Comparison of ENCODE assay signal across 34 cellular contexts in genomic region chr10:1683649-1684048, GRCh38. TPM values are rescaled to one million over a fixed set of nuclear protein-coding genes. Genes with fewer than 3 reads are reported as not detected.
"Had no signal": no experiment of that assay in that cellular context is flagged by ENCODE, and none has a peak within 500 bp of the region (broad histone marks: within the 10 kb centered on the region; RNA-seq: fewer than 3 reads in every experiment).

No MANE protein-coding gene starts in this region.

- H3K4me3 Mint-ChIP-seq: activated CD4-positive, alpha-beta memory T cell treated with anti-CD3 and anti-CD28 coated beads, Interleukin-2, amount 10 ng/mL, durations not matched to agents 7 days and 5 days; activated CD4-positive, alpha-beta T cell treated with anti-CD3 and anti-CD28 coated beads for 36 hours; activated CD4-positive, alpha-beta T cell treated with anti-CD3 and anti-CD28 coated beads, Interleukin-2, amount 10 ng/mL, durations not matched to agents 7 days and 5 days; activated CD8-positive, alpha-beta memory T cell treated with anti-CD3 and anti-CD28 coated beads, Interleukin-2, amount 10 ng/mL, durations not matched to agents 7 days and 5 days; activated CD8-positive, alpha-beta T cell treated with anti-CD3 and anti-CD28 coated beads, Interleukin-2, amount 10 ng/mL, durations not matched to agents 7 days and 5 days; activated naive CD4-positive, alpha-beta T cell treated with anti-CD3 and anti-CD28 coated beads, Interleukin-2, amount 10 ng/mL, durations not matched to agents 7 days and 5 days; activated naive CD4-positive, alpha-beta T cell treated with anti-CD3 and anti-CD28 coated beads, Interleukin-2, amount 50 U/mL, for 24 hours; activated naive CD8-positive, alpha-beta T cell; activated naive CD8-positive, alpha-beta T cell treated with anti-CD3 and anti-CD28 coated beads, Interleukin-2, amount 10 ng/mL, durations not matched to agents 7 days and 5 days; activated naive CD8-positive, alpha-beta T cell treated with anti-CD3 and anti-CD28 coated beads, Interleukin-2, amount 50 U/mL, for 24 hours; activated T-cell treated with anti-CD3 and anti-CD28 coated beads, Interleukin-2, amount 50 U/mL, for 24 hours; brain; T-helper 1 cell treated with Interleukin-12 subunit alpha and Interleukin-12 subunit beta and Interleukin-4 antibody, amounts not matched to agents 30 μg/mL and 1 μg/mL, for 36 hours; T-helper 2 cell treated with Interferon-gamma antibody and Interleukin-4, amounts not matched to agents 5 μg/mL and 100 μg/mL, for 36 hours had no signal

- H3K4me1 Mint-ChIP-seq: activated CD4-positive, alpha-beta memory T cell treated with anti-CD3 and anti-CD28 coated beads, Interleukin-2, amount 10 ng/mL, durations not matched to agents 7 days and 5 days; activated CD4-positive, alpha-beta T cell treated with anti-CD3 and anti-CD28 coated beads for 36 hours; activated CD4-positive, alpha-beta T cell treated with anti-CD3 and anti-CD28 coated beads, Interleukin-2, amount 10 ng/mL, durations not matched to agents 7 days and 5 days; activated CD8-positive, alpha-beta memory T cell treated with anti-CD3 and anti-CD28 coated beads, Interleukin-2, amount 10 ng/mL, durations not matched to agents 7 days and 5 days; activated naive CD4-positive, alpha-beta T cell treated with anti-CD3 and anti-CD28 coated beads, Interleukin-2, amount 10 ng/mL, durations not matched to agents 7 days and 5 days; activated naive CD4-positive, alpha-beta T cell treated with anti-CD3 and anti-CD28 coated beads, Interleukin-2, amount 50 U/mL, for 24 hours; activated naive CD8-positive, alpha-beta T cell treated with anti-CD3 and anti-CD28 coated beads, Interleukin-2, amount 10 ng/mL, durations not matched to agents 7 days and 5 days; activated naive CD8-positive, alpha-beta T cell treated with anti-CD3 and anti-CD28 coated beads, Interleukin-2, amount 50 U/mL, for 24 hours had no signal

- ATAC-seq: activated CD4-positive, alpha-beta T cell treated with anti-CD3 and anti-CD28 coated beads for 36 hours; activated CD4-positive, CD25-positive, alpha-beta regulatory T cell treated with anti-CD3 and anti-CD28 coated beads, Interleukin-2, amount 50 U/mL, for 24 hours; activated CD8-positive, alpha-beta memory T cell treated with anti-CD3 and anti-CD28 coated beads, Interleukin-2, amount 10 ng/mL, durations not matched to agents 7 days and 5 days; activated CD8-positive, alpha-beta T cell treated with anti-CD3 and anti-CD28 coated beads, Interleukin-2, amount 10 ng/mL, durations not matched to agents 7 days and 5 days; activated naive CD8-positive, alpha-beta T cell treated with anti-CD3 and anti-CD28 coated beads, Interleukin-2, amount 50 U/mL, for 24 hours had no signal

- H3K27me3 Mint-ChIP-seq: activated CD4-positive, alpha-beta memory T cell treated with anti-CD3 and anti-CD28 coated beads, Interleukin-2, amount 10 ng/mL, durations not matched to agents 7 days and 5 days; activated CD4-positive, alpha-beta T cell treated with anti-CD3 and anti-CD28 coated beads, Interleukin-2, amount 10 ng/mL, durations not matched to agents 7 days and 5 days; activated CD8-positive, alpha-beta memory T cell treated with anti-CD3 and anti-CD28 coated beads, Interleukin-2, amount 10 ng/mL, durations not matched to agents 7 days and 5 days; activated naive CD8-positive, alpha-beta T cell treated with anti-CD3 and anti-CD28 coated beads, Interleukin-2, amount 10 ng/mL, durations not matched to agents 7 days and 5 days had no signal

- H3K27ac ChIP-seq: VCaP had no signal

- H3K27ac Mint-ChIP-seq: activated CD4-positive, alpha-beta memory T cell treated with anti-CD3 and anti-CD28 coated beads, Interleukin-2, amount 10 ng/mL, durations not matched to agents 7 days and 5 days; activated CD4-positive, alpha-beta T cell treated with anti-CD3 and anti-CD28 coated beads for 36 hours; activated CD4-positive, alpha-beta T cell treated with anti-CD3 and anti-CD28 coated beads, Interleukin-2, amount 10 ng/mL, durations not matched to agents 7 days and 5 days; activated CD8-positive, alpha-beta memory T cell treated with anti-CD3 and anti-CD28 coated beads, Interleukin-2, amount 10 ng/mL, durations not matched to agents 7 days and 5 days; activated CD8-positive, alpha-beta T cell treated with anti-CD3 and anti-CD28 coated beads, Interleukin-2, amount 10 ng/mL, durations not matched to agents 7 days and 5 days; activated naive CD4-positive, alpha-beta T cell treated with anti-CD3 and anti-CD28 coated beads, Interleukin-2, amount 10 ng/mL, durations not matched to agents 7 days and 5 days; activated naive CD4-positive, alpha-beta T cell treated with anti-CD3 and anti-CD28 coated beads, Interleukin-2, amount 50 U/mL, for 24 hours; activated naive CD8-positive, alpha-beta T cell; activated naive CD8-positive, alpha-beta T cell treated with anti-CD3 and anti-CD28 coated beads, Interleukin-2, amount 10 ng/mL, durations not matched to agents 7 days and 5 days; activated naive CD8-positive, alpha-beta T cell treated with anti-CD3 and anti-CD28 coated beads, Interleukin-2, amount 50 U/mL, for 24 hours; activated T-cell treated with anti-CD3 and anti-CD28 coated beads, Interleukin-2, amount 50 U/mL, for 24 hours; activated T-helper 2 cell treated with anti-CD3 and anti-CD28 coated beads, Interferon-gamma antibody, Interleukin-2, Interleukin-4, amounts not matched to agents 10 μg/mL and 5 μg/mL and 100 μg/mL, durations not matched to agents 14 hours and 24 hours and 36 hours; brain; T-helper 1 cell treated with Interleukin-12 subunit alpha and Interleukin-12 subunit beta and Interleukin-4 antibody, amounts not matched to agents 30 μg/mL and 1 μg/mL, for 36 hours; T-helper 2 cell treated with Interferon-gamma antibody and Interleukin-4, amounts not matched to agents 5 μg/mL and 100 μg/mL, for 36 hours had no signal

- DNase-seq: activated CD4-positive, alpha-beta memory T cell treated with anti-CD3 and anti-CD28 coated beads, Interleukin-2, amount 10 ng/mL, durations not matched to agents 7 days and 5 days; activated CD4-positive, alpha-beta T cell treated with anti-CD3 and anti-CD28 coated beads for 1 hour; activated CD4-positive, alpha-beta T cell treated with anti-CD3 and anti-CD28 coated beads for 36 hours; activated CD4-positive, alpha-beta T cell treated with anti-CD3 and anti-CD28 coated beads for 48 hours; activated CD4-positive, alpha-beta T cell treated with anti-CD3 and anti-CD28 coated beads, Interleukin-2, amount 10 ng/mL, durations not matched to agents 7 days and 5 days; activated CD4-positive, alpha-beta T cell treated with anti-CD3 and anti-CD28 coated beads, Interleukin-2, amount 50 U/mL, for 48 hours; activated CD4-positive, CD25-positive, alpha-beta regulatory T cell; activated CD8-positive, alpha-beta memory T cell treated with anti-CD3 and anti-CD28 coated beads for 24 hours; activated CD8-positive, alpha-beta memory T cell treated with anti-CD3 and anti-CD28 coated beads, Interleukin-2, amount 10 ng/mL, durations not matched to agents 7 days and 5 days; activated CD8-positive, alpha-beta memory T cell treated with anti-CD3 and anti-CD28 coated beads, Interleukin-2, amount 50 U/mL, for 48 hours; activated CD8-positive, alpha-beta T cell treated with anti-CD3 and anti-CD28 coated beads, Interleukin-2, amount 10 ng/mL, durations not matched to agents 7 days and 5 days; activated effector memory CD4-positive, alpha-beta T cell treated with Interleukin-2 at 50 U/mL for 16 hours; activated gamma-delta T cell; activated naive CD4-positive, alpha-beta T cell treated with anti-CD3 and anti-CD28 coated beads, Interleukin-2, amount 10 ng/mL, durations not matched to agents 7 days and 5 days; activated naive CD4-positive, alpha-beta T cell treated with Interleukin-2 at 50 U/mL for 16 hours; activated naive CD8-positive, alpha-beta T cell treated with anti-CD3 and anti-CD28 coated beads, Interleukin-2, amount 10 ng/mL, durations not matched to agents 7 days and 5 days; activated naive CD8-positive, alpha-beta T cell treated with anti-CD3 and anti-CD28 coated beads, Interleukin-2, amount 50 U/mL, for 24 hours; activated T-cell treated with anti-CD3 and anti-CD28 coated beads, Interleukin-2, amount 50 U/mL, for 24 hours; activated T-cell treated with anti-CD3 and anti-CD28 coated beads, Interleukin-2, amount 50 U/mL, for 48 hours; amniotic stem cell; aorta; central memory CD4-positive, alpha-beta T cell; T-helper 1 cell; T-helper 2 cell; T-helper 9 cell had no signal

- H3K36me3 Mint-ChIP-seq: activated CD8-positive, alpha-beta memory T cell treated with anti-CD3 and anti-CD28 coated beads, Interleukin-2, amount 10 ng/mL, durations not matched to agents 7 days and 5 days; activated naive CD4-positive, alpha-beta T cell treated with anti-CD3 and anti-CD28 coated beads, Interleukin-2, amount 10 ng/mL, durations not matched to agents 7 days and 5 days; activated naive CD4-positive, alpha-beta T cell treated with anti-CD3 and anti-CD28 coated beads, Interleukin-2, amount 50 U/mL, for 24 hours; activated naive CD8-positive, alpha-beta T cell; activated naive CD8-positive, alpha-beta T cell treated with anti-CD3 and anti-CD28 coated beads, Interleukin-2, amount 10 ng/mL, durations not matched to agents 7 days and 5 days had no signal

- H3K9me3 Mint-ChIP-seq: activated CD4-positive, alpha-beta memory T cell treated with anti-CD3 and anti-CD28 coated beads, Interleukin-2, amount 10 ng/mL, durations not matched to agents 7 days and 5 days; activated CD4-positive, alpha-beta T cell treated with anti-CD3 and anti-CD28 coated beads, Interleukin-2, amount 10 ng/mL, durations not matched to agents 7 days and 5 days; activated naive CD4-positive, alpha-beta T cell treated with anti-CD3 and anti-CD28 coated beads, Interleukin-2, amount 10 ng/mL, durations not matched to agents 7 days and 5 days; activated naive CD4-positive, alpha-beta T cell treated with anti-CD3 and anti-CD28 coated beads, Interleukin-2, amount 50 U/mL, for 24 hours; activated naive CD8-positive, alpha-beta T cell treated with anti-CD3 and anti-CD28 coated beads, Interleukin-2, amount 10 ng/mL, durations not matched to agents 7 days and 5 days; activated naive CD8-positive, alpha-beta T cell treated with anti-CD3 and anti-CD28 coated beads, Interleukin-2, amount 50 U/mL, for 24 hours; activated T-cell treated with anti-CD3 and anti-CD28 coated beads, Interleukin-2, amount 50 U/mL, for 24 hours; activated T-helper 2 cell treated with anti-CD3 and anti-CD28 coated beads, Interferon-gamma antibody, Interleukin-2, Interleukin-4, amounts not matched to agents 10 μg/mL and 5 μg/mL and 100 μg/mL, durations not matched to agents 14 hours and 24 hours and 36 hours; T-helper 1 cell treated with Interleukin-12 subunit alpha and Interleukin-12 subunit beta and Interleukin-4 antibody, amounts not matched to agents 30 μg/mL and 1 μg/mL, for 36 hours; T-helper 2 cell treated with Interferon-gamma antibody and Interleukin-4, amounts not matched to agents 5 μg/mL and 100 μg/mL, for 36 hours had no signal

RNA-seq across cellular contexts. Expression of gene ADARB2, which starts 53.7 kb away (rescaled TPM):
- total RNA-seq: activated CD4-positive, alpha-beta T cell treated with anti-CD3 and anti-CD28 coated beads for 36 hours; activated CD8-positive, alpha-beta memory T cell treated with anti-CD3 and anti-CD28 coated beads, Interleukin-2, amount 10 ng/mL, durations not matched to agents 7 days and 5 days; aorta; cardiac septum had no signal
